Comparison of ENCODE assay signal across 9 cellular contexts in genomic region chr3:14204605-14205284, GRCh38. TPM values are rescaled to one million over a fixed set of nuclear protein-coding genes. Genes with fewer than 3 reads are reported as not detected.
A peak's percentile ranks its signal among the peaks of the same experiment; 100 is the strongest.
DNase-seq lines count a peak whose midpoint lies in the region; ATAC-seq and TF ChIP-seq lines count a peak whose summit lies in the region.
"Had no signal": no experiment of that assay in that cellular context is flagged by ENCODE, and none has a peak within 500 bp of the region (broad histone marks: within the 10 kb centered on the region; RNA-seq: fewer than 3 reads in every experiment).

No MANE protein-coding gene starts in this region.

- WGBS in body of pancreas, 2 donors: 54% methylated on average over 10 of the region's 10 CpGs
- 29% methylated on average over 10 of the region's 10 CpGs for WGBS in liver

- H3K9me3 ChIP-seq in body of pancreas: no peaks in the 10 kb centered on the region
- no peaks in the 10 kb centered on the region for H3K9me3 ChIP-seq in liver (ENCODE audit: control insufficient read depth in 4 of 4, low read length in 3 of 4)
- no peaks in the 10 kb centered on the region for H3K9me3 ChIP-seq in tibial artery

- peaks cover 37% of the 10 kb centered on the region for H3K4me1 ChIP-seq in body of pancreas
- peaks cover 8 to 42% (median 36%) of the 10 kb centered on the region in 4 donors for H3K4me1 ChIP-seq in liver (ENCODE audit: control insufficient read depth in 4 of 4, insufficient read depth in 4 of 4, low read length in 3 of 4)
- H3K4me1 ChIP-seq in tibial artery: peaks cover 0 to 23% (median 14%) of the 10 kb centered on the region in 4 donors

- peak; percentile 49 for ATAC-seq in body of pancreas

- H3K36me3 ChIP-seq in body of pancreas (replicated peaks in 1 of 2; ENCODE audit: insufficient read depth in 1 of 2, low read depth in 2 of 2) (no peaks in the 10 kb centered on the region), liver (ENCODE audit: control insufficient read depth in 4 of 4, insufficient read depth in 3 of 4, low read depth in 1 of 4, low read length in 3 of 4) (no peaks in the 10 kb centered on the region), tibial artery (peaks cover 0 to 4% (median 1%) of the 10 kb centered on the region in 3 donors)

- peak; percentile 24 to 34 for TF ChIP-seq RAD21 in liver (IDR thresholded peaks at IDR 0.05)

- H3K4me3 ChIP-seq in body of pancreas (no peak overlapping the region), liver (ENCODE audit: low read depth in 1 of 3, low read length in 3 of 3) (no peak overlapping the region), tibial artery (no peak overlapping the region)

- H3K27me3 ChIP-seq in body of pancreas: no peaks in the 10 kb centered on the region
- no peaks in the 10 kb centered on the region for H3K27me3 ChIP-seq in liver (ENCODE audit: control insufficient read depth in 4 of 4, insufficient read depth in 4 of 4, low read length in 3 of 4)
- H3K27me3 ChIP-seq in tibial artery: no peaks in the 10 kb centered on the region

- DNase-seq in MV-4-11 (lab: John Stamatoyannopoulos, UW) (peak; percentile 98), body of pancreas (peak in 3 of 4 donors; percentile 26 to 57 (median 34)), tibial artery (peak; percentile 62 to 72)
- no peak for DNase-seq in activated effector memory CD4-positive, alpha-beta T cell treated with Interleukin-2 at 50 U/mL for 16 hours
- no peak for DNase-seq in stimulated activated CD4-positive, alpha-beta T cell treated with anti-CD3 and anti-CD28 coated beads, Interleukin-4, amount 100 ng/mL, for 4 hours
- DNase-seq in activated T-cell treated with anti-CD3 and anti-CD28 coated beads, Interleukin-2, amount 50 U/mL, for 1 hour: no peak
- DNase-seq: NCI-H446, T-helper 9 cell had no signal

- TF ChIP-seq POLR2A in body of pancreas (IDR thresholded peaks at IDR 0.05): no peak

- no peak overlapping the region for H3K9ac ChIP-seq in liver (ENCODE audit: low read depth in 1 of 2, low read length in 2 of 2)

- TF ChIP-seq CTCF in body of pancreas (IDR thresholded peaks at IDR 0.05) (no peak), liver (IDR thresholded peaks at IDR 0.05; ENCODE audit: low read depth, low read length, missing input control) (no peak), tibial artery (IDR thresholded peaks at IDR 0.05) (no peak)

- intact Hi-C loops in body of pancreas (cut with DNase I) (loop anchor here (5.0 kb wide), 1 partner anchor 263 kb away; no protein-coding TSS in a partner anchor), tibial artery (cut with DNase I; ENCODE audit: low total_unique reads) (loop anchor here (5.0 to 10.0 kb wide), 2 partner anchors 60 to 263 kb away; no protein-coding TSS in a partner anchor)

- H3K27ac ChIP-seq in body of pancreas: peak overlapping the region; percentile 24 to 69 (median 48)
- H3K27ac ChIP-seq in liver (ENCODE audit: low read depth in 1 of 2, low read length in 2 of 2): peak overlapping the region; percentile 65 to 81
- H3K27ac ChIP-seq in tibial artery: peak overlapping the region in 1 of 2 donors; percentile 23

TF ChIP-seq in liver, 16 proteins besides CTCF, POLR2A, EP300 and RAD21:
- TF ChIP-seq FOXA1 (IDR thresholded peaks at IDR 0.05) (no peak), YY1 (IDR thresholded peaks at IDR 0.05) (peak; percentile 62), ZBTB33 (IDR thresholded peaks at IDR 0.05) (peak; percentile 50), HNF4G (IDR thresholded peaks at IDR 0.05) (no peak), HNF4A (conservative IDR thresholded peaks at IDR 0.05) (peak; percentile 61 to 79), GABPA (IDR thresholded peaks at IDR 0.05 in 1 of 2, conservative IDR thresholded peaks at IDR 0.05 in 1 of 2) (peak in 1 of 2 donors; percentile 58), JUND (IDR thresholded peaks at IDR 0.05) (peak; percentile 51 to 68), REST (IDR thresholded peaks at IDR 0.05) (no peak), ATF3 (IDR thresholded peaks at IDR 0.05) (peak; percentile 26), RXRA (IDR thresholded peaks at IDR 0.05) (peak; percentile 68 to 90), MAX (IDR thresholded peaks at IDR 0.05) (peak; percentile 86), FOXA2 (IDR thresholded peaks at IDR 0.05) (peak; percentile 29), TAF1 (conservative IDR thresholded peaks at IDR 0.05) (no peak), EGR1 (IDR thresholded peaks at IDR 0.05; ENCODE audit: low read depth in 2 of 2) (peak in 1 of 2 donors; percentile 52), NR2F2 (IDR thresholded peaks at IDR 0.05) (no peak), SP1 (IDR thresholded peaks at IDR 0.05) (peak; percentile 87)
TF ChIP-seq in liver: peak in this region for 11.

RNA-seq across cellular contexts. Expression of gene LSM3, which starts 26.1 kb away (rescaled TPM):
- 1 to 10 TPM; 5.3 to 6.0 TPM for total RNA-seq in body of pancreas
- 1 to 10 TPM; 3.7 to 4.3 TPM for total RNA-seq in liver
- 10 to 100 TPM in 1 of 2 donors, 1 to 10 TPM in 1; 5.7 to 17.0 TPM for polyA plus RNA-seq in liver

RNA-seq across cellular contexts. Expression of gene XPC, which starts 26.3 kb away (rescaled TPM):
- total RNA-seq in body of pancreas (10 to 100 TPM; 33.2 to 34.9 TPM), liver (10 to 100 TPM; 12.7 to 26.7 TPM)
- polyA plus RNA-seq in liver: 10 to 100 TPM; 12.9 to 15.4 TPM

Comparison
In these comparisons a context has a peak if more than half of its experiments do, and no peak if none do; other contexts are left out.
1. DNase-seq: peak in MV-4-11 (single experiment), body of pancreas (3 of 4) and tibial artery (2 of 2); none in activated effector memory CD4-positive, alpha-beta T cell treated with Interleukin-2 at 50 U/mL for 16 hours (single experiment), stimulated activated CD4-positive, alpha-beta T cell treated with anti-CD3 and anti-CD28 coated beads, Interleukin-4, amount 100 ng/mL, for 4 hours (0 of 2) and activated T-cell treated with anti-CD3 and anti-CD28 coated beads, Interleukin-2, amount 50 U/mL, for 1 hour (single experiment).